13 cellular contexts compared by ENCODE assay signal in genomic region chr2:134926231-134926931, GRCh38. TPM values are rescaled to one million over a fixed set of nuclear protein-coding genes. Genes with fewer than 3 reads are reported as not detected.
DNase-seq lines count a peak whose midpoint lies in the region; ATAC-seq and TF ChIP-seq lines count a peak whose summit lies in the region.
"Had no signal": no experiment of that assay in that cellular context is flagged by ENCODE, and none has a peak within 500 bp of the region (broad histone marks: within the 10 kb centered on the region; RNA-seq: fewer than 3 reads in every experiment).

No MANE protein-coding gene starts in this region.

- H3K9me3 ChIP-seq in CD8-positive, alpha-beta memory T cell (ENCODE audit: low read length): no peaks in the 10 kb centered on the region
- no peaks in the 10 kb centered on the region for H3K9me3 ChIP-seq in Loucy (ENCODE audit: insufficient read depth, low read depth, low read length)

- no peaks in the 10 kb centered on the region for H3F3A ChIP-seq in Loucy (ENCODE audit: low read depth)

- peak overlapping the region in 6 of 7 donors; percentile 14 to 70 (median 52) for H3K4me3 Mint-ChIP-seq in CD8-positive, alpha-beta memory T cell
- peak overlapping the region; percentile 0 for H3K4me3 Mint-ChIP-seq in dendritic cell treated with granulocyte-macrophage colony-stimulating factor and Interleukin-4, amounts not matched to agents 40 ng/mL and 50 ng/mL, for 4 days
- peak overlapping the region; percentile 31 for H3K4me3 Mint-ChIP-seq in natural killer cell treated with Interleukin-12 subunit alpha and Interleukin-12 subunit beta and Interleukin-15 and Interleukin-18, amount 100 ng/mL, for 72 hours
- H3K4me3 Mint-ChIP-seq: nephron had no signal

- POLR2A ChIA-PET in CD8-positive, alpha-beta memory T cell (lab: Charles Lee): interaction anchor here (0.5 kb wide), 2 partner anchors 241 to 546 kb away, joined by 3 to 4 read pairs; no protein-coding TSS in a partner anchor

- no peaks in the 10 kb centered on the region for H3K27me3 Mint-ChIP-seq in CD8-positive, alpha-beta memory T cell
- no peaks in the 10 kb centered on the region for H3K27me3 Mint-ChIP-seq in dendritic cell treated with granulocyte-macrophage colony-stimulating factor and Interleukin-4, amounts not matched to agents 40 ng/mL and 50 ng/mL, for 4 days
- H3K27me3 Mint-ChIP-seq in natural killer cell treated with Interleukin-12 subunit alpha and Interleukin-12 subunit beta and Interleukin-15 and Interleukin-18, amount 100 ng/mL, for 72 hours: no peaks in the 10 kb centered on the region

- TF ChIP-seq CTCF in Loucy (conservative IDR thresholded peaks at IDR 0.05; ENCODE audit: low read length) (no peak), GM13976 (IDR thresholded peaks at IDR 0.05; ENCODE audit: borderline replicate concordance, control extremely low read depth, extremely low read depth, insufficient read depth, missing control alignments) (no peak)

- no peaks in the 10 kb centered on the region for H3K27me3 ChIP-seq in CD8-positive, alpha-beta memory T cell (ENCODE audit: insufficient read depth, low read length, poor library complexity, severe bottlenecking)
- H3K27me3 ChIP-seq in Loucy (ENCODE audit: insufficient read depth, low read length, poor library complexity, severe bottlenecking): no peaks in the 10 kb centered on the region

- no peak for ATAC-seq in natural killer cell treated with Interleukin-12 subunit alpha and Interleukin-12 subunit beta and Interleukin-15 and Interleukin-18, amount 100 ng/mL, for 72 hours
- no peak for ATAC-seq in HG02571 (IDR thresholded peaks at IDR 0.05; ENCODE audit: unreplicated experiment)

- peaks cover 68% of the 10 kb centered on the region for H3K4me1 ChIP-seq in CD8-positive, alpha-beta memory T cell (ENCODE audit: insufficient read depth, low read length)
- peaks cover 61% of the 10 kb centered on the region for H3K4me1 ChIP-seq in Loucy (ENCODE audit: insufficient read depth, low read length, poor library complexity, severe bottlenecking)

- H3K27ac Mint-ChIP-seq in CD8-positive, alpha-beta memory T cell: peak overlapping the region; percentile 2 to 73 (median 59)
- H3K27ac Mint-ChIP-seq in dendritic cell treated with granulocyte-macrophage colony-stimulating factor and Interleukin-4, amounts not matched to agents 40 ng/mL and 50 ng/mL, for 4 days: peak overlapping the region; percentile 26
- peak overlapping the region; percentile 3 to 15 for H3K27ac Mint-ChIP-seq in natural killer cell treated with Interleukin-12 subunit alpha and Interleukin-12 subunit beta and Interleukin-15 and Interleukin-18, amount 100 ng/mL, for 72 hours
- H3K27ac Mint-ChIP-seq: nephron had no signal

- H3K9ac ChIP-seq in Loucy (ENCODE audit: low read depth, low read length, poor library complexity, severe bottlenecking): peak overlapping the region; percentile 5

- H3K9me2 ChIP-seq in Loucy (replicated peaks; ENCODE audit: low read depth, low read length): no peaks in the 10 kb centered on the region

- H3K4me3 ChIP-seq in CD8-positive, alpha-beta memory T cell (ENCODE audit: low read length): no peak overlapping the region
- peak overlapping the region; percentile 61 for H3K4me3 ChIP-seq in Loucy (ENCODE audit: low read length, poor library complexity, severe bottlenecking)

- peaks cover 100% of the 10 kb centered on the region for H3K79me2 ChIP-seq in Loucy (ENCODE audit: insufficient read depth, low read length)

- CTCF ChIA-PET in CD8-positive, alpha-beta memory T cell (lab: Charles Lee): no interaction called here

- DNase-seq in CD8-positive, alpha-beta memory T cell: no peak
- no peak for DNase-seq in natural killer cell treated with Interleukin-12 subunit alpha and Interleukin-12 subunit beta and Interleukin-15 and Interleukin-18, amount 100 ng/mL, for 72 hours (ENCODE audit: low spot score)
- DNase-seq in GM13976 (ENCODE audit: low spot score) (no peak), inferior parietal cortex (ENCODE audit: extremely low spot score) (no peak), GDM1 (lab: John Stamatoyannopoulos, UW) (no peak)
- DNase-seq: amygdala, glutamatergic neuron, NCI-H146, WERI-Rb-1 had no signal

- H3K4me2 ChIP-seq in Loucy (ENCODE audit: low read depth, low read length, poor library complexity, severe bottlenecking): peak overlapping the region; percentile 78

- H3K9me3 Mint-ChIP-seq in CD8-positive, alpha-beta memory T cell: no peaks in the 10 kb centered on the region
- no peaks in the 10 kb centered on the region for H3K9me3 Mint-ChIP-seq in dendritic cell treated with granulocyte-macrophage colony-stimulating factor and Interleukin-4, amounts not matched to agents 40 ng/mL and 50 ng/mL, for 4 days
- no peaks in the 10 kb centered on the region for H3K9me3 Mint-ChIP-seq in natural killer cell treated with Interleukin-12 subunit alpha and Interleukin-12 subunit beta and Interleukin-15 and Interleukin-18, amount 100 ng/mL, for 72 hours
- H3K9me3 Mint-ChIP-seq: nephron had no signal

- H2AFZ ChIP-seq in Loucy (ENCODE audit: low read length): no peak overlapping the region

- peaks cover 96% of the 10 kb centered on the region for H4K20me1 ChIP-seq in Loucy (ENCODE audit: insufficient read depth, low read length, poor library complexity, severe bottlenecking)

- peaks cover 75 to 97% (median 96%) of the 10 kb centered on the region in 3 donors for H3K4me1 Mint-ChIP-seq in CD8-positive, alpha-beta memory T cell
- H3K4me1 Mint-ChIP-seq in dendritic cell treated with granulocyte-macrophage colony-stimulating factor and Interleukin-4, amounts not matched to agents 40 ng/mL and 50 ng/mL, for 4 days (ENCODE audit: low read depth): peaks cover 66% of the 10 kb centered on the region
- H3K4me1 Mint-ChIP-seq in natural killer cell treated with Interleukin-12 subunit alpha and Interleukin-12 subunit beta and Interleukin-15 and Interleukin-18, amount 100 ng/mL, for 72 hours (ENCODE audit: low read depth in 2 of 2): peaks cover 50 to 54% of the 10 kb centered on the region in 2 donors

- H3K36me3 Mint-ChIP-seq in CD8-positive, alpha-beta memory T cell: peaks cover 0 to 50% (median 12%) of the 10 kb centered on the region in 3 donors
- peaks cover 54% of the 10 kb centered on the region for H3K36me3 Mint-ChIP-seq in dendritic cell treated with granulocyte-macrophage colony-stimulating factor and Interleukin-4, amounts not matched to agents 40 ng/mL and 50 ng/mL, for 4 days (ENCODE audit: low read depth)
- peaks cover 24% of the 10 kb centered on the region for H3K36me3 Mint-ChIP-seq in natural killer cell treated with Interleukin-12 subunit alpha and Interleukin-12 subunit beta and Interleukin-15 and Interleukin-18, amount 100 ng/mL, for 72 hours

- H3K36me3 ChIP-seq in CD8-positive, alpha-beta memory T cell (ENCODE audit: insufficient read depth, low read length): no peaks in the 10 kb centered on the region
- peaks cover 7% of the 10 kb centered on the region; the same call in 1 of the 2 replicates for H3K36me3 ChIP-seq in Loucy (ENCODE audit: insufficient read depth, low read length)

- intact Hi-C loops in dendritic cell treated with granulocyte-macrophage colony-stimulating factor and Interleukin-4, amounts not matched to agents 40 ng/mL and 50 ng/mL, for 4 days (cut with micrococcal nuclease): no loop called here

- H3K27ac ChIP-seq in CD8-positive, alpha-beta memory T cell (ENCODE audit: low read depth, low read length): no peak overlapping the region
- H3K27ac ChIP-seq: WERI-Rb-1 had no signal

- in situ Hi-C loops in GM13976 (cut with MboI; ENCODE audit: low sequenced_read_pairs, unreplicated experiment): no loop called here

RNA-seq across cellular contexts. Expression of gene CCNT2, which starts 7.8 kb away (rescaled TPM):
- 10 to 100 TPM; 35.1 to 36.8 TPM for total RNA-seq in CD8-positive, alpha-beta memory T cell
- 15.5 TPM for polyA plus RNA-seq in CD8-positive, alpha-beta memory T cell
- 10 to 100 TPM; 38.9 to 55.8 TPM for total RNA-seq in natural killer cell treated with Interleukin-12 subunit alpha and Interleukin-12 subunit beta and Interleukin-15 and Interleukin-18, amount 100 ng/mL, for 72 hours

Comparison
In these comparisons a context has a peak if more than half of its experiments do, and no peak if none do; other contexts are left out.
1. H3K27ac Mint-ChIP-seq: peak in every context shown above with its lines; median percentile 59 in CD8-positive, alpha-beta memory T cell; 26 in dendritic cell treated with granulocyte-macrophage colony-stimulating factor and Interleukin-4, amounts not matched to agents 40 ng/mL and 50 ng/mL, for 4 days; 9 in natural killer cell treated with Interleukin-12 subunit alpha and Interleukin-12 subunit beta and Interleukin-15 and Interleukin-18, amount 100 ng/mL, for 72 hours.
2. H3K4me3 Mint-ChIP-seq: peak in every context shown above with its lines; median percentile 52 in CD8-positive, alpha-beta memory T cell; 31 in natural killer cell treated with Interleukin-12 subunit alpha and Interleukin-12 subunit beta and Interleukin-15 and Interleukin-18, amount 100 ng/mL, for 72 hours; 0 in dendritic cell treated with granulocyte-macrophage colony-stimulating factor and Interleukin-4, amounts not matched to agents 40 ng/mL and 50 ng/mL, for 4 days.